ENCODE assay signal across 9 cellular contexts in the genomic region with DNA sequence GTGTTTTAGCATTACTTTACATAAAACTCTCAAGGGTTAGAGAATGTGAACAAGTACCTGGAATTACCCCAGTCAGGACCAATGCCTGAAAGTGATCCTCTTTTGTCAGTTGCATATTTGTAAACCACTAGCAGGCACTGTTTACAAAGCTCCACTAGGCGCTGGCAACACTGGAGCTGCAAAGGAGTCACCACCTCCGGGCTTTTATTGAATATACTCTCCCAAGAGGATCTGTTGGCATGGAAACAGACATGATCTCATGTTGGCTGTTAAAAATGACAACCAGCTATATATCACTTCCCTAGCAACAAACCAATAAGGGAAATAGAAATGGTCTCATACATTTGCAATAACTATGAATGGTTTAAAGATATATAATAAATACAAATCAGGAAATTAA.
DNase-seq lines count a peak whose midpoint lies in the region; ATAC-seq and TF ChIP-seq lines count a peak whose summit lies in the region.
"Had no signal": no experiment of that assay in that cellular context is flagged by ENCODE, and none has a peak within 500 bp of the region (broad histone marks: within the 10 kb centered on the region; RNA-seq: fewer than 3 reads in every experiment).

No MANE protein-coding gene starts in this region.

- H3K9me3 Mint-ChIP-seq in natural killer cell treated with Interleukin-12 subunit alpha and Interleukin-12 subunit beta and Interleukin-15 and Interleukin-18, amount 100 ng/mL, for 72 hours, result no peaks in the 10 kb centered on the region

- no peak overlapping the region for H3K27ac Mint-ChIP-seq in natural killer cell treated with Interleukin-12 subunit alpha and Interleukin-12 subunit beta and Interleukin-15 and Interleukin-18, amount 100 ng/mL, for 72 hours

- H3K9ac ChIP-seq in OCI-LY1 (ENCODE audit: low read length), result no peak overlapping the region

- H3K9me3 ChIP-seq in OCI-LY1 (ENCODE audit: low read length), result no peaks in the 10 kb centered on the region

- no peaks in the 10 kb centered on the region for H3K4me1 ChIP-seq in OCI-LY1 (ENCODE audit: insufficient read depth, low read length, severe bottlenecking)

- no peaks in the 10 kb centered on the region for H4K20me1 ChIP-seq in OCI-LY1 (ENCODE audit: insufficient read depth, low read length)

- H3F3A ChIP-seq in OCI-LY1 (ENCODE audit: insufficient read depth, low read length), result no peaks in the 10 kb centered on the region

- H3K36me3 ChIP-seq in OCI-LY1 (ENCODE audit: insufficient read depth, low read length), result no peaks in the 10 kb centered on the region

- H2AFZ ChIP-seq in OCI-LY1 (ENCODE audit: low read length), result no peak overlapping the region

- H3K27me3 ChIP-seq in OCI-LY1 (ENCODE audit: insufficient read depth, low read length), result no peaks in the 10 kb centered on the region

- no peak for ATAC-seq in natural killer cell treated with Interleukin-12 subunit alpha and Interleukin-12 subunit beta and Interleukin-15 and Interleukin-18, amount 100 ng/mL, for 72 hours
- ATAC-seq in activated CD4-positive, CD25-positive, alpha-beta regulatory T cell treated with anti-CD3 and anti-CD28 coated beads, Interleukin-2, amount 50 U/mL, for 24 hours, result no peak

- no peak overlapping the region for H3K4me3 Mint-ChIP-seq in natural killer cell treated with Interleukin-12 subunit alpha and Interleukin-12 subunit beta and Interleukin-15 and Interleukin-18, amount 100 ng/mL, for 72 hours

- H3K4me2 ChIP-seq in OCI-LY1 (ENCODE audit: low read length), result no peak overlapping the region

- H3K36me3 Mint-ChIP-seq in natural killer cell treated with Interleukin-12 subunit alpha and Interleukin-12 subunit beta and Interleukin-15 and Interleukin-18, amount 100 ng/mL, for 72 hours, result no peaks in the 10 kb centered on the region

- H3K27me3 Mint-ChIP-seq in natural killer cell treated with Interleukin-12 subunit alpha and Interleukin-12 subunit beta and Interleukin-15 and Interleukin-18, amount 100 ng/mL, for 72 hours, result peaks cover 4 to 12% of the 10 kb centered on the region in 2 donors

- H3K79me2 ChIP-seq in OCI-LY1 (ENCODE audit: insufficient read depth, low read length), result no peaks in the 10 kb centered on the region

- DNase-seq in AG09309 (ENCODE audit: low read depth) (no peak), HCEC 1CT (peak; percentile 81), fibroblast of villous mesenchyme (ENCODE audit: low read depth) (peak; percentile 57), SKM-1 (lab: John Stamatoyannopoulos, UW; ENCODE audit: unreplicated experiment) (no peak)
- no peak for DNase-seq in activated CD4-positive, CD25-positive, alpha-beta regulatory T cell treated with anti-CD3 and anti-CD28 coated beads, Interleukin-2, amount 50 U/mL, for 72 hours
- no peak for DNase-seq in natural killer cell treated with Interleukin-12 subunit alpha and Interleukin-12 subunit beta and Interleukin-15 and Interleukin-18, amount 100 ng/mL, for 72 hours (ENCODE audit: low spot score)
- DNase-seq: activated CD4-positive, alpha-beta T cell treated with anti-CD3 and anti-CD28 coated beads for 1 hour had no signal

- H3K4me3 ChIP-seq in AG09309 (ENCODE audit: control insufficient read depth, low read depth, low read length), result no peak overlapping the region
- no peak overlapping the region for H3K4me3 ChIP-seq in OCI-LY1 (ENCODE audit: low read depth, low read length, poor library complexity, severe bottlenecking)
- no peak overlapping the region for H3K4me3 ChIP-seq in fibroblast of villous mesenchyme (ENCODE audit: low read depth, low read length)

- no peaks in the 10 kb centered on the region for H3K9me2 ChIP-seq in OCI-LY1 (ENCODE audit: low read depth, low read length)

- TF ChIP-seq CTCF in AG09309 (IDR thresholded peaks at IDR 0.05; ENCODE audit: control insufficient read depth, insufficient read depth, low read depth, low read length, missing control alignments) (peak; percentile 36), OCI-LY1 (IDR thresholded peaks at IDR 0.05; ENCODE audit: low read length) (peak; percentile 25; the same call in 1 of the 2 replicates), fibroblast of villous mesenchyme (IDR thresholded peaks at IDR 0.05; ENCODE audit: insufficient read depth, low read depth, low read length) (peak; percentile 23)

- H3K4me1 Mint-ChIP-seq in natural killer cell treated with Interleukin-12 subunit alpha and Interleukin-12 subunit beta and Interleukin-15 and Interleukin-18, amount 100 ng/mL, for 72 hours (ENCODE audit: low read depth in 2 of 2), result no peaks in the 10 kb centered on the region

- H3K27ac ChIP-seq in OCI-LY1 (ENCODE audit: low read depth, low read length, poor library complexity, severe bottlenecking), result no peak overlapping the region

Comparison
In these comparisons a context has a peak if more than half of its experiments do, and no peak if none do; other contexts are left out.
1. DNase-seq: peak in HCEC 1CT (single experiment) and fibroblast of villous mesenchyme (single experiment); none in AG09309 (single experiment), activated CD4-positive, CD25-positive, alpha-beta regulatory T cell treated with anti-CD3 and anti-CD28 coated beads, Interleukin-2, amount 50 U/mL, for 72 hours (single experiment), SKM-1 (single experiment) and natural killer cell treated with Interleukin-12 subunit alpha and Interleukin-12 subunit beta and Interleukin-15 and Interleukin-18, amount 100 ng/mL, for 72 hours (single experiment).
2. Peak in every context shown above with its lines, with median percentiles within 50 percentile points of each other: CTCF ChIP-seq.